In the genomic region with DNA sequence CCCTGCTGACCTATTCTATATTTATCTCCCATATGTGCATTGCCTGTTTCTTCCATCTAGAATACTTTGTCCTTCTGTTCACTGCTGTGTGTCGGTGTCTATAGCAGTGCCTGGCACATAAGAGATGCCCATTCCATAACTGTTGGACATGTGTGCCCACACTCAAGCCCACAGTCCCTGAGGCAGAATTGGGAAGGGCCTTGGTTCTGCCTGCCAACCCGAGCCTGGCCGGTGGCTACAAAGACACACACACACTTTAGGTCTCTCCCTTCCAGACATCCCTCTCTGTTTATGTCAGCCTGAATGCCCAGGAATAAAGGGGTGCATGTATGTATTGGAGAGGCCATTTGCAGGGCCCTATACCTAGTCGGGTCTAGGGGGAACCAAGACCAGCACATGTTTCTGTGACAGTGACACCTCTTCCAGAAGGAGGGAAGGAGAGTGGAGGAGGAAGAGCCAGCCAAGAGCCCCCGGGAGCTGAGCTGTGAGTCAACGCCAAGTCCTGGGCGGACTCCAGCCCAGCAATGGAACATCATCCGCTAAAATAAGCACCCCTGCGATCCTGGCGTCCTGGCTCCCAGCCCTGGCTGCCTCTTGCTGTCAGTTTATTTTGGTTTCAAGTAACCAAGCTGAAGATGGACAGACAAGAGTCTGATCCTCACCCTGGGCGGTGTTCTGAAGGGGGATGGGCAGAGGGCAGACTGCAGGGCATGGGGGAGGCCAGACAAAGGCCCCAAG, we compare ENCODE assay signal across 1 cellular context.
TF ChIP-seq lines count a peak whose summit lies in the region.

No MANE protein-coding gene starts in this region.

TF ChIP-seq in H1, 55 proteins besides CTCF, POLR2A, EP300 and RAD21:
- no peak for TF ChIP-seq RFX5 (IDR thresholded peaks at IDR 0.05; ENCODE audit: borderline replicate concordance, low read depth, low read length)
- no peak for TF ChIP-seq NANOG (IDR thresholded peaks at IDR 0.05; ENCODE audit: insufficient read depth, low read depth, low read length, poor library complexity, severe bottlenecking)
- TF ChIP-seq TAF1 (IDR thresholded peaks at IDR 0.05; ENCODE audit: low read depth, low read length), result no peak
- no peak for TF ChIP-seq CBX8 (IDR thresholded peaks at IDR 0.05; ENCODE audit: borderline replicate concordance, low read depth, low read length)
- no peak for TF ChIP-seq TAF7 (optimal IDR thresholded peaks at IDR 0.05; ENCODE audit: borderline replicate concordance, low read depth, low read length)
- no peak for TF ChIP-seq BCL11A (IDR thresholded peaks at IDR 0.05; ENCODE audit: low read depth in 2 of 2, low read length in 2 of 2)
- no peak for TF ChIP-seq TBP (IDR thresholded peaks at IDR 0.05; ENCODE audit: low read depth, low read length)
- TF ChIP-seq RNF2 (IDR thresholded peaks at IDR 0.05; ENCODE audit: borderline replicate concordance, low read depth, low read length, missing control alignments, poor library complexity, severe bottlenecking), result no peak
- no peak for TF ChIP-seq CTBP2 (IDR thresholded peaks at IDR 0.05; ENCODE audit: borderline replicate concordance, insufficient read depth, insufficient read length, low read length)
- TF ChIP-seq RBBP5 (IDR thresholded peaks at IDR 0.05; ENCODE audit: borderline replicate concordance, low read depth, low read length), result no peak
- no peak for TF ChIP-seq PHF8 (conservative IDR thresholded peaks at IDR 0.05; ENCODE audit: low read depth, low read length)
- no peak for TF ChIP-seq KDM4A (IDR thresholded peaks at IDR 0.05; ENCODE audit: low read depth, low read length, severe bottlenecking)
